1 cellular context compared by ENCODE assay signal in genomic region chr1:234978397-234979291, GRCh38.
TF ChIP-seq lines count a peak whose summit lies in the region.

No MANE protein-coding gene starts in this region.

TF ChIP-seq in K562, 482 proteins besides CTCF, POLR2A, EP300 and RAD21 (continued from another document and continues in another):
- TF ChIP-seq ZNF511 (CRISPR knock-in tag; IDR thresholded peaks at IDR 0.05), result no peak; the same call in 1 of the 2 replicates
- TF ChIP-seq, protein P1, sequence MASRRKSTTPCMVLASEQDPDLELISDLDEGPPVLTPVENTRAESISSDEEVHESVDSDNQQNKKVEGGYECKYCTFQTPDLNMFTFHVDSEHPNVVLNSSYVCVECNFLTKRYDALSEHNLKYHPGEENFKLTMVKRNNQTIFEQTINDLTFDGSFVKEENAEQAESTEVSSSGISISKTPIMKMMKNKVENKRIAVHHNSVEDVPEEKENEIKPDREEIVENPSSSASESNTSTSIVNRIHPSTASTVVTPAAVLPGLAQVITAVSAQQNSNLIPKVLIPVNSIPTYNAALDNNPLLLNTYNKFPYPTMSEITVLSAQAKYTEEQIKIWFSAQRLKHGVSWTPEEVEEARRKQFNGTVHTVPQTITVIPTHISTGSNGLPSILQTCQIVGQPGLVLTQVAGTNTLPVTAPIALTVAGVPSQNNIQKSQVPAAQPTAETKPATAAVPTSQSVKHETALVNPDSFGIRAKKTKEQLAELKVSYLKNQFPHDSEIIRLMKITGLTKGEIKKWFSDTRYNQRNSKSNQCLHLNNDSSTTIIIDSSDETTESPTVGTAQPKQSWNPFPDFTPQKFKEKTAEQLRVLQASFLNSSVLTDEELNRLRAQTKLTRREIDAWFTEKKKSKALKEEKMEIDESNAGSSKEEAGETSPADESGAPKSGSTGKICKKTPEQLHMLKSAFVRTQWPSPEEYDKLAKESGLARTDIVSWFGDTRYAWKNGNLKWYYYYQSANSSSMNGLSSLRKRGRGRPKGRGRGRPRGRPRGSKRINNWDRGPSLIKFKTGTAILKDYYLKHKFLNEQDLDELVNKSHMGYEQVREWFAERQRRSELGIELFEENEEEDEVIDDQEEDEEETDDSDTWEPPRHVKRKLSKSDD (conservative IDR thresholded peaks at IDR 0.05; ENCODE audit: low read length), result no peak
- TF ChIP-seq HDAC8 (tag; IDR thresholded peaks at IDR 0.05), result no peak
- TF ChIP-seq THRB (CRISPR knock-in tag; conservative IDR thresholded peaks at IDR 0.05), result no peak
- TF ChIP-seq HOXB6 (CRISPR knock-in tag; IDR thresholded peaks at IDR 0.05; ENCODE audit: borderline replicate concordance), result no peak
- peak; percentile 87; the same call in 1 of the 2 replicates for TF ChIP-seq NR4A1 (CRISPR knock-in tag; IDR thresholded peaks at IDR 0.05)
- peak; percentile 51; the same call in 1 of the 2 replicates for TF ChIP-seq NR4A1 (tag; IDR thresholded peaks at IDR 0.05)
- peak; percentile 70 for TF ChIP-seq CCNT2 (IDR thresholded peaks at IDR 0.05; ENCODE audit: borderline replicate concordance, extremely low read depth, insufficient read length, low read depth, low read length)
- TF ChIP-seq ID3 (CRISPR knock-in tag; IDR thresholded peaks at IDR 0.05), result no peak
- TF ChIP-seq ID3 (tag; IDR thresholded peaks at IDR 0.05), result no peak; the same call in 1 of the 2 replicates
- TF ChIP-seq PHF20 (IDR thresholded peaks at IDR 0.05; ENCODE audit: partially characterized antibody), result no peak
- TF ChIP-seq, protein P2, sequence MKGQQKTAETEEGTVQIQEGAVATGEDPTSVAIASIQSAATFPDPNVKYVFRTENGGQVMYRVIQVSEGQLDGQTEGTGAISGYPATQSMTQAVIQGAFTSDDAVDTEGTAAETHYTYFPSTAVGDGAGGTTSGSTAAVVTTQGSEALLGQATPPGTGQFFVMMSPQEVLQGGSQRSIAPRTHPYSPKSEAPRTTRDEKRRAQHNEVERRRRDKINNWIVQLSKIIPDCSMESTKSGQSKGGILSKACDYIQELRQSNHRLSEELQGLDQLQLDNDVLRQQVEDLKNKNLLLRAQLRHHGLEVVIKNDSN (CRISPR knock-in tag; IDR thresholded peaks at IDR 0.05), result peak; percentile 61
- peak; percentile 57 for TF ChIP-seq CXXC5 (CRISPR knock-in tag; IDR thresholded peaks at IDR 0.05)
- no peak for TF ChIP-seq ZEB2 (IDR thresholded peaks at IDR 0.05)
- TF ChIP-seq ZNF253 (CRISPR knock-in tag; conservative IDR thresholded peaks at IDR 0.05), result no peak
- peak in 1 of 2 experiments; percentile 8; a peak in 1 of 4 replicates for TF ChIP-seq NRF1 (conservative IDR thresholded peaks at IDR 0.05 in 1 of 2, IDR thresholded peaks at IDR 0.05 in 1 of 2)
- TF ChIP-seq, protein P3, sequence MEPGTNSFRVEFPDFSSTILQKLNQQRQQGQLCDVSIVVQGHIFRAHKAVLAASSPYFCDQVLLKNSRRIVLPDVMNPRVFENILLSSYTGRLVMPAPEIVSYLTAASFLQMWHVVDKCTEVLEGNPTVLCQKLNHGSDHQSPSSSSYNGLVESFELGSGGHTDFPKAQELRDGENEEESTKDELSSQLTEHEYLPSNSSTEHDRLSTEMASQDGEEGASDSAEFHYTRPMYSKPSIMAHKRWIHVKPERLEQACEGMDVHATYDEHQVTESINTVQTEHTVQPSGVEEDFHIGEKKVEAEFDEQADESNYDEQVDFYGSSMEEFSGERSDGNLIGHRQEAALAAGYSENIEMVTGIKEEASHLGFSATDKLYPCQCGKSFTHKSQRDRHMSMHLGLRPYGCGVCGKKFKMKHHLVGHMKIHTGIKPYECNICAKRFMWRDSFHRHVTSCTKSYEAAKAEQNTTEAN (CRISPR knock-in tag; IDR thresholded peaks at IDR 0.05), result no peak
- TF ChIP-seq, protein P4, sequence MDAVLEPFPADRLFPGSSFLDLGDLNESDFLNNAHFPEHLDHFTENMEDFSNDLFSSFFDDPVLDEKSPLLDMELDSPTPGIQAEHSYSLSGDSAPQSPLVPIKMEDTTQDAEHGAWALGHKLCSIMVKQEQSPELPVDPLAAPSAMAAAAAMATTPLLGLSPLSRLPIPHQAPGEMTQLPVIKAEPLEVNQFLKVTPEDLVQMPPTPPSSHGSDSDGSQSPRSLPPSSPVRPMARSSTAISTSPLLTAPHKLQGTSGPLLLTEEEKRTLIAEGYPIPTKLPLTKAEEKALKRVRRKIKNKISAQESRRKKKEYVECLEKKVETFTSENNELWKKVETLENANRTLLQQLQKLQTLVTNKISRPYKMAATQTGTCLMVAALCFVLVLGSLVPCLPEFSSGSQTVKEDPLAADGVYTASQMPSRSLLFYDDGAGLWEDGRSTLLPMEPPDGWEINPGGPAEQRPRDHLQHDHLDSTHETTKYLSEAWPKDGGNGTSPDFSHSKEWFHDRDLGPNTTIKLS (IDR thresholded peaks at IDR 0.05; ENCODE audit: borderline replicate concordance, low read depth), result peak; percentile 42; the same call in 1 of the 2 replicates
- TF ChIP-seq CC2D1A (IDR thresholded peaks at IDR 0.05), result peak; percentile 47; the same call in 1 of the 2 replicates
- no peak for TF ChIP-seq POLR2AphosphoS2 (IDR thresholded peaks at IDR 0.05; ENCODE audit: low read length)
- peak; percentile 41; the same call in 1 of the 2 replicates for TF ChIP-seq NR2C2 (CRISPR knock-in tag; IDR thresholded peaks at IDR 0.05)
- peak; percentile 90 for TF ChIP-seq NR2C2 (tag; IDR thresholded peaks at IDR 0.05)
- TF ChIP-seq ZNF695 (CRISPR knock-in tag; IDR thresholded peaks at IDR 0.05), result no peak
- TF ChIP-seq AFF4 (CRISPR knock-in tag; IDR thresholded peaks at IDR 0.05), result peak; percentile 69; the same call in 1 of the 2 replicates
- TF ChIP-seq, protein P5, sequence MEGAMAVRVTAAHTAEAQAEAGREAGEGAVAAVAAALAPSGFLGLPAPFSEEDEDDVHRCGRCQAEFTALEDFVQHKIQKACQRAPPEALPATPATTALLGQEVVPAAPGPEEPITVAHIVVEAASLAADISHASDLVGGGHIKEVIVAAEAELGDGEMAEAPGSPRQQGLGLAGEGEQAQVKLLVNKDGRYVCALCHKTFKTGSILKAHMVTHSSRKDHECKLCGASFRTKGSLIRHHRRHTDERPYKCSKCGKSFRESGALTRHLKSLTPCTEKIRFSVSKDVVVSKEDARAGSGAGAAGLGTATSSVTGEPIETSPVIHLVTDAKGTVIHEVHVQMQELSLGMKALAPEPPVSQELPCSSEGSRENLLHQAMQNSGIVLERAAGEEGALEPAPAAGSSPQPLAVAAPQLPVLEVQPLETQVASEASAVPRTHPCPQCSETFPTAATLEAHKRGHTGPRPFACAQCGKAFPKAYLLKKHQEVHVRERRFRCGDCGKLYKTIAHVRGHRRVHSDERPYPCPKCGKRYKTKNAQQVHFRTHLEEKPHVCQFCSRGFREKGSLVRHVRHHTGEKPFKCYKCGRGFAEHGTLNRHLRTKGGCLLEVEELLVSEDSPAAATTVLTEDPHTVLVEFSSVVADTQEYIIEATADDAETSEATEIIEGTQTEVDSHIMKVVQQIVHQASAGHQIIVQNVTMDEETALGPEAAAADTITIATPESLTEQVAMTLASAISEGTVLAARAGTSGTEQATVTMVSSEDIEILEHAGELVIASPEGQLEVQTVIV (CRISPR knock-in tag; IDR thresholded peaks at IDR 0.05; ENCODE audit: borderline replicate concordance), result no peak
- TF ChIP-seq RBBP5 (IDR thresholded peaks at IDR 0.05; ENCODE audit: borderline replicate concordance, insufficient read depth, low read length, poor library complexity, severe bottlenecking), result no peak
- no peak for TF ChIP-seq ZNF696 (CRISPR knock-in tag; conservative IDR thresholded peaks at IDR 0.05)
- TF ChIP-seq ZFPM2 (CRISPR knock-in tag; IDR thresholded peaks at IDR 0.05), result no peak
- TF ChIP-seq HDAC2 (IDR thresholded peaks at IDR 0.05), result peak; percentile 97
- no peak for TF ChIP-seq TCFL5 (CRISPR knock-in tag; conservative IDR thresholded peaks at IDR 0.05)
- no peak for TF ChIP-seq IRF9 (tag; IDR thresholded peaks at IDR 0.05)
- TF ChIP-seq MAFK (IDR thresholded peaks at IDR 0.05; ENCODE audit: low read length), result no peak
- peak; percentile 87; the same call in 1 of the 2 replicates for TF ChIP-seq DPF2 (IDR thresholded peaks at IDR 0.05)
- peak; percentile 99 for TF ChIP-seq KDM1A (IDR thresholded peaks at IDR 0.05)
- TF ChIP-seq NR2C1 (IDR thresholded peaks at IDR 0.05), result peak; percentile 81
- peak; percentile 92 for TF ChIP-seq NR2C1 (tag; IDR thresholded peaks at IDR 0.05)
- no peak for TF ChIP-seq POU5F1 (IDR thresholded peaks at IDR 0.05; ENCODE audit: borderline replicate concordance, low read depth, low read length, partially characterized antibody)
- TF ChIP-seq SOX6 (IDR thresholded peaks at IDR 0.05), result peak; percentile 88
- TF ChIP-seq HDAC6 (IDR thresholded peaks at IDR 0.05; ENCODE audit: low read depth, low read length), result no peak
- TF ChIP-seq PHTF2 (CRISPR knock-in tag; IDR thresholded peaks at IDR 0.05), result no peak
- no peak for TF ChIP-seq PTTG1 (tag; IDR thresholded peaks at IDR 0.05; ENCODE audit: low read depth)
- no peak for TF ChIP-seq ZNF583 (CRISPR knock-in tag; IDR thresholded peaks at IDR 0.05)
- TF ChIP-seq, protein P6, sequence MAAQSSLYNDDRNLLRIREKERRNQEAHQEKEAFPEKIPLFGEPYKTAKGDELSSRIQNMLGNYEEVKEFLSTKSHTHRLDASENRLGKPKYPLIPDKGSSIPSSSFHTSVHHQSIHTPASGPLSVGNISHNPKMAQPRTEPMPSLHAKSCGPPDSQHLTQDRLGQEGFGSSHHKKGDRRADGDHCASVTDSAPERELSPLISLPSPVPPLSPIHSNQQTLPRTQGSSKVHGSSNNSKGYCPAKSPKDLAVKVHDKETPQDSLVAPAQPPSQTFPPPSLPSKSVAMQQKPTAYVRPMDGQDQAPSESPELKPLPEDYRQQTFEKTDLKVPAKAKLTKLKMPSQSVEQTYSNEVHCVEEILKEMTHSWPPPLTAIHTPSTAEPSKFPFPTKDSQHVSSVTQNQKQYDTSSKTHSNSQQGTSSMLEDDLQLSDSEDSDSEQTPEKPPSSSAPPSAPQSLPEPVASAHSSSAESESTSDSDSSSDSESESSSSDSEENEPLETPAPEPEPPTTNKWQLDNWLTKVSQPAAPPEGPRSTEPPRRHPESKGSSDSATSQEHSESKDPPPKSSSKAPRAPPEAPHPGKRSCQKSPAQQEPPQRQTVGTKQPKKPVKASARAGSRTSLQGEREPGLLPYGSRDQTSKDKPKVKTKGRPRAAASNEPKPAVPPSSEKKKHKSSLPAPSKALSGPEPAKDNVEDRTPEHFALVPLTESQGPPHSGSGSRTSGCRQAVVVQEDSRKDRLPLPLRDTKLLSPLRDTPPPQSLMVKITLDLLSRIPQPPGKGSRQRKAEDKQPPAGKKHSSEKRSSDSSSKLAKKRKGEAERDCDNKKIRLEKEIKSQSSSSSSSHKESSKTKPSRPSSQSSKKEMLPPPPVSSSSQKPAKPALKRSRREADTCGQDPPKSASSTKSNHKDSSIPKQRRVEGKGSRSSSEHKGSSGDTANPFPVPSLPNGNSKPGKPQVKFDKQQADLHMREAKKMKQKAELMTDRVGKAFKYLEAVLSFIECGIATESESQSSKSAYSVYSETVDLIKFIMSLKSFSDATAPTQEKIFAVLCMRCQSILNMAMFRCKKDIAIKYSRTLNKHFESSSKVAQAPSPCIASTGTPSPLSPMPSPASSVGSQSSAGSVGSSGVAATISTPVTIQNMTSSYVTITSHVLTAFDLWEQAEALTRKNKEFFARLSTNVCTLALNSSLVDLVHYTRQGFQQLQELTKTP (IDR thresholded peaks at IDR 0.05; ENCODE audit: low read depth in 1 of 2, partially characterized antibody in 2 of 2), result no peak
- no peak for TF ChIP-seq HNRNPLL (IDR thresholded peaks at IDR 0.05; ENCODE audit: low read depth, low read length, poor library complexity, severe bottlenecking)
